ENCODE assay signal across 1 cellular context in genomic region chr1:248815407-248816034, GRCh38.
TF ChIP-seq lines count a peak whose summit lies in the region.

No MANE protein-coding gene starts in this region.

TF ChIP-seq in WTC11, 78 proteins besides CTCF, POLR2A, EP300 and RAD21 (continued from another document):
- TF ChIP-seq JUN (CRISPR knock-in tag; IDR thresholded peaks at IDR 0.05): no peak
- TF ChIP-seq ZNF532 (CRISPR knock-in tag; IDR thresholded peaks at IDR 0.05; ENCODE audit: borderline replicate concordance): no peak
- TF ChIP-seq NR3C1 (CRISPR knock-in tag; conservative IDR thresholded peaks at IDR 0.05; ENCODE audit: low read depth): no peak
- TF ChIP-seq NFATC4 (CRISPR knock-in tag; IDR thresholded peaks at IDR 0.05): no peak
- no peak for TF ChIP-seq USF2 (CRISPR knock-in tag; IDR thresholded peaks at IDR 0.05)
- TF ChIP-seq MLX (CRISPR knock-in tag; IDR thresholded peaks at IDR 0.05): no peak
